ENCODE assay signal across 9 cellular contexts in the genomic region with DNA sequence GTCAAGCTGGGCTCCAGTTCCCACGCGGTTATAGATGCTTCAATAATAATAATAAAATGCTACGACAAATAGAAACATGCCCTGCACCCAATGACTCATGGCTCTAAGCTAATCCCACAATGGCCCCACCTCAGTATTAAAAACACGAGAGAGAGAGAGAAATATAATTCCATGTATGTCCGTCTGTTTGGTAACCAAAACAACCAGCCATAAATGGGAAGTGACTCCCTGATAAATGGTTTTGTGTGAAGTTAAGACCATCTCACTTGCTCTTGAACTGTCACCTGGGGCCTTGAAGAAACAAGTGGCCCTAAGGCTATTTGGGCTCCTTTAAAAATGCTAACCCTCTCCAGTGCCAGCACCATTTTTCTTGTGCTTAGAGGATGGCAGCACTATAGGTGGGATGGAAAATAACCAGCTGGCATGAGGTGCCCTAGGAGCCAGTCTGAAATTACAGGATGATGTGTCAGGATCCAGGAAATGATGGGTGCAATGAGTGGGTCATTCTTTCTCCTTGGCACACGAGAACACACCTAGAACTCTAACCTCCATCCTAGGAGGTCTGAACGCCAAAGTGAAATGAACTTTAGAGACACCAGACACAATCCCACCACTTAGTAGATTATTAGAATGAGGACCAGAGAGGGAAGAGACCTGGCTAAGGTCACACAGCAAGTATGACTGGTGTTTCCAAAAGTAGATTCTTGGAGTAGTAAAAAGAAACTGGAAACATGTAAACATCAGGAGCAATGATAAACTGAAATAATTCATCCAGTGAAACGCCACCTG. TPM values are rescaled to one million over a fixed set of nuclear protein-coding genes. Genes with fewer than 3 reads are reported as not detected.
DNase-seq lines count a peak whose midpoint lies in the region; ATAC-seq and TF ChIP-seq lines count a peak whose summit lies in the region.
"Had no signal": no experiment of that assay in that cellular context is flagged by ENCODE, and none has a peak within 500 bp of the region (broad histone marks: within the 10 kb centered on the region; RNA-seq: fewer than 3 reads in every experiment).

No MANE protein-coding gene starts in this region.

- ATAC-seq in GM19397 (IDR thresholded peaks at IDR 0.05; ENCODE audit: unreplicated experiment) (peak; percentile 30), HG02970 (IDR thresholded peaks at IDR 0.05; ENCODE audit: low FRiP score, unreplicated experiment) (peak; percentile 22), RWPE2 (ENCODE audit: low read depth) (peak; percentile 69), heart right ventricle (no peak)

- H4K20me1 ChIP-seq in BLaER1 treated with 17β-estradiol and CSF1 and Interleukin-3, amounts not matched to agents 10 nM and 100 nM: no peaks in the 10 kb centered on the region
- H4K20me1 ChIP-seq in Karpas-422 (ENCODE audit: insufficient read depth, low read depth, low read length): no peaks in the 10 kb centered on the region

- no peaks in the 10 kb centered on the region for H3K36me3 ChIP-seq in BLaER1 treated with 17β-estradiol and CSF1 and Interleukin-3, amounts not matched to agents 10 nM and 100 nM
- H3K36me3 ChIP-seq in RWPE2 (ENCODE audit: low read depth): no peaks in the 10 kb centered on the region
- H3K36me3 ChIP-seq in Karpas-422 (ENCODE audit: insufficient read depth, low read length): no peaks in the 10 kb centered on the region
- H3K36me3 ChIP-seq in heart right ventricle: no peaks in the 10 kb centered on the region

- peak overlapping the region in 5 of 11 experiments; percentile 11 to 82 (median 50); a peak in 8 of 22 replicates for H3K27ac ChIP-seq in BLaER1 treated with 17β-estradiol and CSF1 and Interleukin-3, amounts not matched to agents 10 nM and 100 nM
- peak overlapping the region; percentile 87 for H3K27ac ChIP-seq in RWPE2 (ENCODE audit: poor library complexity, severe bottlenecking)
- no peak overlapping the region for H3K27ac ChIP-seq in Karpas-422 (ENCODE audit: low read length)
- H3K27ac ChIP-seq in heart right ventricle: no peak overlapping the region

- intact Hi-C loops in heart right ventricle (cut with DNase I): no loop called here

- H3K4me1 ChIP-seq in BLaER1 treated with 17β-estradiol and CSF1 and Interleukin-3, amounts not matched to agents 10 nM and 100 nM: peaks cover 34 to 57% (median 50%) of the 10 kb centered on the region in 10 experiments
- H3K4me1 ChIP-seq in RWPE2 (ENCODE audit: insufficient read depth, poor library complexity, severe bottlenecking): peaks cover 46% of the 10 kb centered on the region
- H3K4me1 ChIP-seq in Karpas-422 (ENCODE audit: low read length): peaks cover 32% of the 10 kb centered on the region
- peaks cover 0 to 27% (median 0%) of the 10 kb centered on the region in 9 donors for H3K4me1 ChIP-seq in heart right ventricle

- no peaks in the 10 kb centered on the region for H3K9me3 ChIP-seq in BLaER1 treated with 17β-estradiol and CSF1 and Interleukin-3, amounts not matched to agents 10 nM and 100 nM (replicated peaks in 1 of 11)
- H3K9me3 ChIP-seq in RWPE2 (ENCODE audit: severe bottlenecking) (no peaks in the 10 kb centered on the region), Karpas-422 (ENCODE audit: low read length) (no peaks in the 10 kb centered on the region), heart right ventricle (no peaks in the 10 kb centered on the region)

- no peaks in the 10 kb centered on the region for H3K79me2 ChIP-seq in Karpas-422 (ENCODE audit: low read length)

- no peak for TF ChIP-seq CTCF in RWPE2 (IDR thresholded peaks at IDR 0.05; ENCODE audit: poor library complexity, severe bottlenecking)
- TF ChIP-seq CTCF in heart right ventricle (IDR thresholded peaks at IDR 0.05): no peak

- no peaks in the 10 kb centered on the region for H3K9me2 ChIP-seq in Karpas-422 (replicated peaks; ENCODE audit: insufficient read depth, low read length)

- 88 to 96% methylated on average over 8 of the region's 8 CpGs for WGBS in heart right ventricle, 2 donors

- DNase-seq in RWPE2 (ENCODE audit: low spot score) (peak; percentile 76), Karpas-422 (no peak), islet precursor cell (no peak), heart right ventricle (no peak), NCI-H526 treated with DMSO at 0.1 percent for 48 hours (lab: John Stamatoyannopoulos, UW) (no peak)
- DNase-seq: nephron progenitor cell had no signal

- H3K4me3 ChIP-seq in BLaER1 treated with 17β-estradiol and CSF1 and Interleukin-3, amounts not matched to agents 10 nM and 100 nM: no peak overlapping the region
- no peak overlapping the region for H3K4me3 ChIP-seq in RWPE2 (ENCODE audit: severe bottlenecking)
- no peak overlapping the region for H3K4me3 ChIP-seq in Karpas-422 (ENCODE audit: low read length)
- H3K4me3 ChIP-seq in heart right ventricle: no peak overlapping the region

- no peak overlapping the region for H3K9ac ChIP-seq in BLaER1 treated with 17β-estradiol and CSF1 and Interleukin-3, amounts not matched to agents 10 nM and 100 nM
- no peak overlapping the region for H3K9ac ChIP-seq in Karpas-422 (ENCODE audit: low read length)

- peak overlapping the region in 6 of 11 experiments; percentile 31 to 85 (median 79); a peak in 11 of 22 replicates for H3K4me2 ChIP-seq in BLaER1 treated with 17β-estradiol and CSF1 and Interleukin-3, amounts not matched to agents 10 nM and 100 nM
- no peak overlapping the region for H3K4me2 ChIP-seq in Karpas-422 (ENCODE audit: low read depth, low read length, poor library complexity, severe bottlenecking)

- H3K27me3 ChIP-seq in BLaER1 treated with 17β-estradiol and CSF1 and Interleukin-3, amounts not matched to agents 10 nM and 100 nM: no peaks in the 10 kb centered on the region
- H3K27me3 ChIP-seq in RWPE2 (ENCODE audit: insufficient read depth, poor library complexity, severe bottlenecking) (no peaks in the 10 kb centered on the region), Karpas-422 (ENCODE audit: low read length) (no peaks in the 10 kb centered on the region), heart right ventricle (peaks cover 0 to 4% (median 0%) of the 10 kb centered on the region in 7 donors)

- no peak overlapping the region for H2AFZ ChIP-seq in Karpas-422 (ENCODE audit: low read length)

RNA-seq across cellular contexts. Expression of a gene that starts 35.7 kb away (rescaled TPM):
- total RNA-seq in Karpas-422 (2014; rRNA removed; shearing (Covaris generic); ENCODE audit: low replicate concordance): 37.0 and 39.9 TPM in 2 replicates
- total RNA-seq in heart right ventricle: 1 to 10 TPM; 3.5 to 7.8 (median 4.5) TPM
- polyA plus RNA-seq in heart right ventricle: 1 to 10 TPM; 1.8 to 2.3 TPM

Comparison
In these comparisons a context has a peak if more than half of its experiments do, and no peak if none do; other contexts are left out.
1. ATAC-seq: peak in GM19397 (single experiment), HG02970 (single experiment) and RWPE2 (single experiment); none in heart right ventricle (0 of 8).